Comparison of ENCODE assay signal across 30 cellular contexts in genomic region chr2:24160761-24161160, GRCh38. TPM values are rescaled to one million over a fixed set of nuclear protein-coding genes. Genes with fewer than 3 reads are reported as not detected.
"Had no signal": no experiment of that assay in that cellular context is flagged by ENCODE, and none has a peak within 500 bp of the region (broad histone marks: within the 10 kb centered on the region; RNA-seq: fewer than 3 reads in every experiment).

No MANE protein-coding gene starts in this region.

- DNase-seq: colonic mucosa; cortex of kidney; dermis blood vessel endothelial cell; dorsolateral prefrontal cortex; effector CD4-positive, alpha-beta T cell; effector CD8-positive, alpha-beta T cell; effector memory CD4-positive, alpha-beta T cell; effector memory CD8-positive, alpha-beta T cell; endodermal cell; erythroblast; esophagus squamous epithelium; foreskin fibroblast; foreskin keratinocyte; foreskin melanocyte; gastrocnemius medialis; glutamatergic neuron; head of caudate nucleus; heart left ventricle; heart right ventricle had no signal

- H3K27ac ChIP-seq: colonic mucosa, coronary artery, dorsolateral prefrontal cortex, epithelial cell of prostate, esophagus muscularis mucosa, esophagus squamous epithelium, foreskin keratinocyte, gastrocnemius medialis, gastroesophageal sphincter, heart left ventricle, heart right ventricle had no signal

- FAIRE-seq: colon, endometrium, endothelial cell of umbilical vein, frontal cortex had no signal

- H3K36me3 ChIP-seq: colonic mucosa had no signal

- H3K9me3 ChIP-seq: colonic mucosa, esophagus squamous epithelium, gastrocnemius medialis, gastroesophageal sphincter had no signal

- H3K4me3 ChIP-seq: colonic mucosa, coronary artery, dorsolateral prefrontal cortex, esophagus muscularis mucosa, esophagus squamous epithelium, gastrocnemius medialis, gastroesophageal sphincter, heart left ventricle, heart right ventricle had no signal

- H3K4me1 ChIP-seq: colonic mucosa, esophagus muscularis mucosa, esophagus squamous epithelium, foreskin keratinocyte, gastrocnemius medialis, gastroesophageal sphincter, heart left ventricle, heart right ventricle had no signal

- H3K27me3 ChIP-seq: colonic mucosa, dorsolateral prefrontal cortex, esophagus muscularis mucosa, foreskin keratinocyte, gastrocnemius medialis, gastroesophageal sphincter, heart left ventricle, heart right ventricle had no signal

- ATAC-seq: effector memory CD8-positive, alpha-beta T cell; esophagus mucosa; foreskin keratinocyte; gastrocnemius medialis; gastroesophageal sphincter; heart left ventricle; heart right ventricle had no signal

RNA-seq across cellular contexts. Expression of gene FAM228A, which starts 14.1 kb away (rescaled TPM):
- total RNA-seq: colonic mucosa, dermis blood vessel endothelial cell, epithelial cell of proximal tubule, esophagus mucosa, glomerular endothelial cell had no signal

RNA-seq across cellular contexts. Expression of gene PFN4, which starts 37.6 kb away (rescaled TPM):
- total RNA-seq: epithelial cell of proximal tubule, esophagus squamous epithelium, frontal cortex, gastrocnemius medialis had no signal
